2 cellular contexts compared by ENCODE assay signal in genomic region chr3:190863119-190863465, GRCh38.
TF ChIP-seq lines count a peak whose summit lies in the region.

No MANE protein-coding gene starts in this region.

TF ChIP-seq in SK-N-SH, 30 proteins besides CTCF, POLR2A, EP300 and RAD21 (continued from another document):
- TF ChIP-seq TCF12 (IDR thresholded peaks at IDR 0.05) = no peak
- no peak for TF ChIP-seq USF1 (IDR thresholded peaks at IDR 0.05; ENCODE audit: borderline replicate concordance, low read depth)
- no peak for TF ChIP-seq RXRA (IDR thresholded peaks at IDR 0.05; ENCODE audit: borderline replicate concordance, low read depth)
- TF ChIP-seq RFX5 (IDR thresholded peaks at IDR 0.05; ENCODE audit: low read length) = no peak
- TF ChIP-seq FOXJ3 (CRISPR knock-in tag; IDR thresholded peaks at IDR 0.05) = no peak
- no peak for TF ChIP-seq TEAD4 (IDR thresholded peaks at IDR 0.05; ENCODE audit: borderline replicate concordance, insufficient read depth)
- no peak for TF ChIP-seq FOSL2 (IDR thresholded peaks at IDR 0.05; ENCODE audit: borderline replicate concordance, low read depth)
- TF ChIP-seq JUND (IDR thresholded peaks at IDR 0.05) = no peak
- no peak for TF ChIP-seq SMC3 (IDR thresholded peaks at IDR 0.05; ENCODE audit: low read depth, low read length)
- TF ChIP-seq GATA2 (CRISPR knock-in tag; IDR thresholded peaks at IDR 0.05) = no peak
- no peak for TF ChIP-seq PBX3 (IDR thresholded peaks at IDR 0.05)
- TF ChIP-seq ZBTB33 (IDR thresholded peaks at IDR 0.05; ENCODE audit: borderline replicate concordance, low read depth) = no peak
TF ChIP-seq in SK-N-SH: peak in this region for 0.

TF ChIP-seq in SK-N-SH treated with all-trans-retinoic acid at 6 μM for 48 hours, 23 proteins besides CTCF, POLR2A, EP300 and RAD21 (continued from another document):
- no peak for TF ChIP-seq CSRNP3 (CRISPR knock-in tag; IDR thresholded peaks at IDR 0.05)
- TF ChIP-seq ZFP30 (CRISPR knock-in tag; IDR thresholded peaks at IDR 0.05) = no peak
- no peak for TF ChIP-seq ZNF565 (CRISPR knock-in tag; conservative IDR thresholded peaks at IDR 0.05; ENCODE audit: low read depth)
TF ChIP-seq in SK-N-SH treated with all-trans-retinoic acid at 6 μM for 48 hours: peak in this region for 0.
